Comparison of ENCODE assay signal across 1 cellular context in genomic region chr9:136784249-136784996, GRCh38.
TF ChIP-seq lines count a peak whose summit lies in the region.

No MANE protein-coding gene starts in this region.

TF ChIP-seq in K562, 482 proteins besides CTCF, POLR2A, EP300 and RAD21 (continues in another document):
- TF ChIP-seq RBM14 (IDR thresholded peaks at IDR 0.05; ENCODE audit: borderline replicate concordance, insufficient read depth, low read depth, low read length) (no peak), MYC (IDR thresholded peaks at IDR 0.05; ENCODE audit: low read depth, low read length) (no peak), MYC (CRISPR knock-in tag; IDR thresholded peaks at IDR 0.05; ENCODE audit: borderline replicate concordance, low read depth) (0 out of 2 replicates have a peak, but pooled peaks have one; percentile 63), SPI1 (IDR thresholded peaks at IDR 0.05; ENCODE audit: borderline replicate concordance, low read depth, low read length) (no peak), MEIS2 (IDR thresholded peaks at IDR 0.05; ENCODE audit: partially characterized antibody) (peak; percentile 62), CXXC5 (CRISPR knock-in tag; IDR thresholded peaks at IDR 0.05) (no peak), ETV5 (CRISPR knock-in tag; IDR thresholded peaks at IDR 0.05; ENCODE audit: low read depth) (no peak), TSHZ1 (CRISPR knock-in tag; IDR thresholded peaks at IDR 0.05) (no peak), ZNF41 (CRISPR knock-in tag; conservative IDR thresholded peaks at IDR 0.05) (no peak), ZNF407 (IDR thresholded peaks at IDR 0.05; ENCODE audit: low read depth) (no peak), SMARCE1 (IDR thresholded peaks at IDR 0.05) (no peak), ZNF232 (CRISPR knock-in tag; IDR thresholded peaks at IDR 0.05) (no peak), ZNF764 (CRISPR knock-in tag; IDR thresholded peaks at IDR 0.05; ENCODE audit: low read depth) (no peak), ZNF280B (CRISPR knock-in tag; IDR thresholded peaks at IDR 0.05) (no peak), PTTG1 (tag; IDR thresholded peaks at IDR 0.05; ENCODE audit: low read depth) (0 out of 2 replicates have a peak, but pooled peaks have one; percentile 58), NFRKB (IDR thresholded peaks at IDR 0.05; ENCODE audit: low read depth) (no peak), ZFPM2 (CRISPR knock-in tag; IDR thresholded peaks at IDR 0.05) (no peak), KDM1A (IDR thresholded peaks at IDR 0.05) (peak; percentile 6 to 47; a peak in 1 of 4 replicates), POU5F1 (IDR thresholded peaks at IDR 0.05; ENCODE audit: borderline replicate concordance, low read depth, low read length, partially characterized antibody) (no peak), MAZ (CRISPR knock-in tag; conservative IDR thresholded peaks at IDR 0.05 in 1 of 2, IDR thresholded peaks at IDR 0.05 in 1 of 2) (peak in 1 of 2 experiments; percentile 63; a peak in 1 of 4 replicates), ID3 (CRISPR knock-in tag; IDR thresholded peaks at IDR 0.05) (no peak), ID3 (tag; IDR thresholded peaks at IDR 0.05) (peak; percentile 79; the same call in 1 of the 2 replicates), KAT8 (IDR thresholded peaks at IDR 0.05; ENCODE audit: low read depth) (no peak), HNRNPL (IDR thresholded peaks at IDR 0.05; ENCODE audit: low read depth, low read length) (no peak), ZNF324 (CRISPR knock-in tag; IDR thresholded peaks at IDR 0.05) (no peak), ZNF740 (CRISPR knock-in tag; IDR thresholded peaks at IDR 0.05) (no peak), ZNF740 (tag; IDR thresholded peaks at IDR 0.05) (peak in 1 of 2 experiments; percentile 56; a peak in 1 of 4 replicates), ZNF23 (CRISPR knock-in tag; IDR thresholded peaks at IDR 0.05) (no peak), ZNF239 (CRISPR knock-in tag; IDR thresholded peaks at IDR 0.05) (no peak), NRF1 (conservative IDR thresholded peaks at IDR 0.05 in 1 of 2, IDR thresholded peaks at IDR 0.05 in 1 of 2) (no peak), ZKSCAN8 (CRISPR knock-in tag; IDR thresholded peaks at IDR 0.05) (0 out of 2 replicates have a peak, but pooled peaks have one; percentile 34), SMC3 (conservative IDR thresholded peaks at IDR 0.05; ENCODE audit: insufficient read depth, low read depth, low read length) (0 out of 2 replicates have a peak, but pooled peaks have one; percentile 26), ZBTB9 (CRISPR knock-in tag; IDR thresholded peaks at IDR 0.05) (0 out of 2 replicates have a peak, but pooled peaks have one; percentile 16), ZNF311 (CRISPR knock-in tag; IDR thresholded peaks at IDR 0.05) (0 out of 2 replicates have a peak, but pooled peaks have one; percentile 21), PBX2 (CRISPR knock-in tag; IDR thresholded peaks at IDR 0.05; ENCODE audit: low read depth) (no peak), PBX2 (tag; conservative IDR thresholded peaks at IDR 0.05; ENCODE audit: low read depth) (peak; percentile 78), YY1 (IDR thresholded peaks at IDR 0.05; ENCODE audit: borderline replicate concordance in 1 of 3, control insufficient read depth in 1 of 3, extremely low read depth in 1 of 3, insufficient read depth in 3 of 3, insufficient read length in 1 of 3, insufficient replicate concordance in 2 of 3, low read depth in 1 of 3, low read length in 2 of 3) (peak in 1 of 3 experiments; percentile 30), NR2C2 (CRISPR knock-in tag; IDR thresholded peaks at IDR 0.05) (no peak), NR2C2 (tag; IDR thresholded peaks at IDR 0.05) (peak; percentile 29; the same call in 1 of the 2 replicates), ADNP (tag; IDR thresholded peaks at IDR 0.05) (no peak), ZNF280A (IDR thresholded peaks at IDR 0.05; ENCODE audit: low read depth, partially characterized antibody) (no peak)
